18 cellular contexts compared by ENCODE assay signal in genomic region chr5:95317687-95318086, GRCh38. TPM values are rescaled to one million over a fixed set of nuclear protein-coding genes. Genes with fewer than 3 reads are reported as not detected.
"Had no signal": no experiment of that assay in that cellular context is flagged by ENCODE, and none has a peak within 500 bp of the region (broad histone marks: within the 10 kb centered on the region; RNA-seq: fewer than 3 reads in every experiment).

No MANE protein-coding gene starts in this region.

- H3K9ac ChIP-seq: parathyroid adenoma had no signal

- DNase-seq: activated CD4-positive, alpha-beta memory T cell treated with anti-CD3 and anti-CD28 coated beads, Interleukin-2, amount 10 ng/mL, durations not matched to agents 7 days and 5 days; activated CD4-positive, alpha-beta T cell treated with anti-CD3 and anti-CD28 coated beads for 48 hours; activated CD4-positive, CD25-positive, alpha-beta regulatory T cell; activated CD8-positive, alpha-beta memory T cell treated with anti-CD3 and anti-CD28 coated beads, Interleukin-2, amount 10 ng/mL, durations not matched to agents 7 days and 5 days; activated naive CD8-positive, alpha-beta T cell treated with anti-CD3 and anti-CD28 coated beads for 36 hours; amniotic stem cell; colonic mucosa; foreskin melanocyte; head of caudate nucleus; mucosa of descending colon; naive thymus-derived CD8-positive, alpha-beta T cell; sigmoid colon; spleen; stimulated activated CD4-positive, alpha-beta T cell treated with anti-CD3 and anti-CD28 coated beads, Interleukin-4, amount 100 ng/mL, for 4 hours; upper lobe of right lung had no signal

- H3K9me3 ChIP-seq: colonic mucosa, mucosa of descending colon, sigmoid colon, upper lobe of right lung had no signal

- H3K4me3 ChIP-seq: colonic mucosa, mucosa of descending colon, sigmoid colon, spleen, upper lobe of right lung had no signal

- H3K36me3 ChIP-seq: colonic mucosa, sigmoid colon, spleen, upper lobe of right lung had no signal

- H2AFZ ChIP-seq: parathyroid adenoma had no signal

- ATAC-seq: activated CD8-positive, alpha-beta memory T cell treated with anti-CD3 and anti-CD28 coated beads, Interleukin-2, amount 10 ng/mL, durations not matched to agents 7 days and 5 days; left lobe of liver; mucosa of descending colon; naive thymus-derived CD8-positive, alpha-beta T cell; stimulated activated memory B cell treated with anti-CD40 and anti-IgM and Interleukin-4, amounts not matched to agents 10 μg/mL and 1 μg/mL and 100 μg/mL, for 72 hours; upper lobe of right lung had no signal

- H3K27me3 ChIP-seq: colonic mucosa, spleen, upper lobe of right lung had no signal

- H3K27ac ChIP-seq: colonic mucosa, parathyroid adenoma, sigmoid colon, spleen, upper lobe of right lung had no signal

- H3K79me2 ChIP-seq: parathyroid adenoma had no signal

- H3K4me1 ChIP-seq: colonic mucosa, parathyroid adenoma, spleen, upper lobe of right lung had no signal

RNA-seq across cellular contexts. Expression of gene MCTP1, which starts 32.8 kb away (rescaled TPM):
- total RNA-seq: activated CD4-positive, alpha-beta memory T cell treated with anti-CD3 and anti-CD28 coated beads, Interleukin-2, amount 10 ng/mL, durations not matched to agents 7 days and 5 days; activated CD8-positive, alpha-beta memory T cell treated with anti-CD3 and anti-CD28 coated beads, Interleukin-2, amount 10 ng/mL, durations not matched to agents 7 days and 5 days had no signal
